In genomic region chr15:63593705-63594671, GRCh38 we compare ENCODE assay signal across 11 cellular contexts. TPM values are rescaled to one million over a fixed set of nuclear protein-coding genes. Genes with fewer than 3 reads are reported as not detected.
A peak's percentile ranks its signal among the peaks of the same experiment; 100 is the strongest.
DNase-seq lines count a peak whose midpoint lies in the region; ATAC-seq, FAIRE-seq and TF ChIP-seq lines count a peak whose summit lies in the region.
"Had no signal": no experiment of that assay in that cellular context is flagged by ENCODE, and none has a peak within 500 bp of the region (broad histone marks: within the 10 kb centered on the region; RNA-seq: fewer than 3 reads in every experiment).

No MANE protein-coding gene starts in this region.

- in situ Hi-C loops in K562 (cut with MboI), result loop anchor here (10.0 kb wide), 1 partner anchor 299 kb away; no protein-coding TSS in a partner anchor

- peaks cover 3% of the 10 kb centered on the region for H3K36me3 Mint-ChIP-seq in IgD-negative memory B cell

- 86% methylated on average over 9 of the region's 9 CpGs for WGBS in A549 (ENCODE audit: missing lambda C conversion rate)
- WGBS in K562 (ENCODE audit: insufficient coverage, low coverage, missing lambda C conversion rate), result 79% methylated on average over 9 of the region's 9 CpGs

- no peaks in the 10 kb centered on the region for H3K79me2 ChIP-seq in K562 (ENCODE audit: control insufficient read depth, insufficient read depth, low read length)

- POLR2A ChIA-PET in A549 (lab: Yijun Ruan, JAX) (interaction anchor here (1.1 kb wide), 1 partner anchor 10 kb away, joined by 3 read pairs; no protein-coding TSS in a partner anchor), K562 (lab: Yijun Ruan, JAX) (interaction anchor here (1.0 to 1.2 kb wide), 2 partner anchors 13 to 69 kb away, joined by 3 read pairs; no protein-coding TSS in a partner anchor)

- TF ChIP-seq RAD21 in A549 (conservative IDR thresholded peaks at IDR 0.05 in 1 of 2, IDR thresholded peaks at IDR 0.05 in 1 of 2) (no peak), K562 (CRISPR knock-in tag; conservative IDR thresholded peaks at IDR 0.05 in 1 of 2, IDR thresholded peaks at IDR 0.05 in 1 of 2) (no peak)

- TF ChIP-seq EP300 in A549 (IDR thresholded peaks at IDR 0.05) (no peak), K562 (IDR thresholded peaks at IDR 0.05; ENCODE audit: low read length) (no peak)

- H3K9me1 ChIP-seq in K562 (ENCODE audit: control insufficient read depth, insufficient read depth, low read length), result no peaks in the 10 kb centered on the region

- BruUV-seq in K562 (replicated peaks; lab: Mats Ljungman, UMichigan), result no TSS peak

- peaks cover 4% of the 10 kb centered on the region; the same call in 1 of the 3 replicates for H3K4me1 ChIP-seq in A549
- H3K4me1 ChIP-seq in K562 (replicated peaks in 1 of 2; ENCODE audit: control insufficient read depth in 2 of 2, insufficient read depth in 2 of 2, low read length in 2 of 2), result peaks cover 0 to 6% of the 10 kb centered on the region in 2 experiments; a peak in 1 of 5 replicates
- H3K4me1 ChIP-seq in Peyer's patch, result peaks cover 0 to 34% (median 4%) of the 10 kb centered on the region in 4 donors
- H3K4me1 ChIP-seq: BE2C had no signal

- peaks cover 31 to 56% (median 45%) of the 10 kb centered on the region in 3 donors for H3K4me1 Mint-ChIP-seq in IgD-negative memory B cell

- peak overlapping the region in 3 of 4 donors; percentile 28 to 64 (median 53) for H3K4me3 Mint-ChIP-seq in IgD-negative memory B cell

- H3K27me3 ChIP-seq in K562 (ENCODE audit: control insufficient read depth in 2 of 2, insufficient read depth in 2 of 2, low read length in 2 of 2), result no peaks in the 10 kb centered on the region
- no peaks in the 10 kb centered on the region for H3K27me3 ChIP-seq in Peyer's patch
- H3K27me3 ChIP-seq: BE2C had no signal

- FAIRE-seq in A549 (lab: Jason Lieb, UNC) (no peak), K562 (lab: Jason Lieb, UNC) (peak; percentile 77), frontal cortex (lab: Jason Lieb, UNC) (no peak)

- H3K27ac Mint-ChIP-seq in IgD-negative memory B cell, result peak overlapping the region; percentile 61 to 96 (median 87)

- ATAC-seq in A549 (no peak), K562 (peak; percentile 25)

- H3K4me3 ChIP-seq in A549 (no peak overlapping the region), K562 (no peak overlapping the region), Peyer's patch (no peak overlapping the region)

- no peak overlapping the region for H3K27ac ChIP-seq in A549
- H3K27ac ChIP-seq in K562 (ENCODE audit: extremely low read depth, low read depth, low read length), result no peak overlapping the region
- H3K27ac ChIP-seq in Peyer's patch, result peak overlapping the region in 1 of 4 donors; percentile 53

- H3K4me2 ChIP-seq in A549 (no peak overlapping the region), K562 (ENCODE audit: insufficient read depth, low read length) (no peak overlapping the region)

- H4K20me1 ChIP-seq in K562 (replicated peaks; ENCODE audit: control insufficient read depth, insufficient read depth, low read length), result no peaks in the 10 kb centered on the region

- no peaks in the 10 kb centered on the region for H3K9me3 ChIP-seq in A549
- H3K9me3 ChIP-seq in K562 (replicated peaks; ENCODE audit: control insufficient read depth, insufficient read depth, low read depth, low read length), result no peaks in the 10 kb centered on the region
- H3K9me3 ChIP-seq in Peyer's patch, result no peaks in the 10 kb centered on the region
- H3K9me3 ChIP-seq: BE2C had no signal

- H3K36me3 ChIP-seq in K562 (ENCODE audit: control insufficient read depth, insufficient read depth, low read length) (peaks cover 50% of the 10 kb centered on the region), Peyer's patch (peaks cover 0 to 48% (median 2%) of the 10 kb centered on the region in 3 donors)

- H3K9ac ChIP-seq in K562 (ENCODE audit: insufficient read depth in 1 of 2, low read depth in 2 of 2, low read length in 2 of 2), result no peak overlapping the region

- DNase-seq in A549 (ENCODE audit: low read depth in 1 of 2, low spot score in 1 of 2), result no peak
- DNase-seq in K562 (ENCODE audit: extremely low read depth in 1 of 4, low spot score in 3 of 4), result peak in 1 of 4 experiments; percentile 21
- DNase-seq in renal cortical epithelial cell (ENCODE audit: low read depth), result peak; percentile 56
- no peak for DNase-seq in CD1c-positive myeloid dendritic cell (ENCODE audit: extremely low spot score)
- no peak for DNase-seq in frontal cortex (ENCODE audit: low spot score in 2 of 2)
- no peak for DNase-seq in cerebellar nuclear complex (lab: John Stamatoyannopoulos, UW)
- no peak for DNase-seq in Peyer's patch
- DNase-seq: BE2C; effector memory CD4-positive, alpha-beta T cell; NCI-H1417 had no signal

- CTCF ChIA-PET in A549 (lab: Yijun Ruan, JAX) (interaction anchor here (0.7 to 10.7 kb wide), 10 partner anchors 8 to 286 kb away, joined by 3 to 185 read pairs (median 4); no protein-coding TSS in a partner anchor), K562 (lab: Yijun Ruan, JAX; ENCODE audit: low intra/inter-chr PET ratio) (no interaction called here)

- TF ChIP-seq CTCF in A549 (IDR thresholded peaks at IDR 0.05), result no peak
- TF ChIP-seq CTCF in K562 (IDR thresholded peaks at IDR 0.05 in 2 of 3, conservative IDR thresholded peaks at IDR 0.05 in 1 of 3; ENCODE audit: insufficient read depth in 2 of 3, low read depth in 1 of 3, low read length in 3 of 3), result no peak
- no peak for TF ChIP-seq CTCF in Peyer's patch (IDR thresholded peaks at IDR 0.05)

- intact Hi-C loops in K562 (cut with micrococcal nuclease), result no loop called here

- H3K27me3 Mint-ChIP-seq in IgD-negative memory B cell, result no peaks in the 10 kb centered on the region

- H2AFZ ChIP-seq in K562 (ENCODE audit: low read depth, low read length), result no peak overlapping the region

- TF ChIP-seq POLR2A in A549 (IDR thresholded peaks at IDR 0.05; ENCODE audit: low read length) (no peak), K562 (conservative IDR thresholded peaks at IDR 0.05) (no peak), Peyer's patch (IDR thresholded peaks at IDR 0.05) (no peak)

- no peaks in the 10 kb centered on the region for H3K9me3 Mint-ChIP-seq in IgD-negative memory B cell

TF ChIP-seq in A549, 52 proteins besides CTCF, POLR2A, EP300 and RAD21 (continues in another document):
- TF ChIP-seq CBX8 (IDR thresholded peaks at IDR 0.05) (no peak), GATA3 (IDR thresholded peaks at IDR 0.05; ENCODE audit: borderline replicate concordance) (0 out of 2 replicates have a peak, but pooled peaks have one; percentile 6), FOXS1 (CRISPR knock-in tag; IDR thresholded peaks at IDR 0.05) (no peak), E2F6 (IDR thresholded peaks at IDR 0.05; ENCODE audit: borderline replicate concordance, low read depth) (no peak), EHMT2 (IDR thresholded peaks at IDR 0.05; ENCODE audit: low read depth) (no peak), HDAC2 (IDR thresholded peaks at IDR 0.05) (no peak)

TF ChIP-seq in K562, 482 proteins besides CTCF, POLR2A, EP300 and RAD21:
- TF ChIP-seq SRSF9 (IDR thresholded peaks at IDR 0.05; ENCODE audit: borderline replicate concordance, low read depth, low read length), result no peak
- TF ChIP-seq MEIS2 (IDR thresholded peaks at IDR 0.05; ENCODE audit: partially characterized antibody), result peak; percentile 23
- 0 out of 2 replicates have a peak, but pooled peaks have one; percentile 2 for TF ChIP-seq CBFA2T2 (conservative IDR thresholded peaks at IDR 0.05)
- TF ChIP-seq JUNB (CRISPR knock-in tag; conservative IDR thresholded peaks at IDR 0.05), result 0 out of 2 replicates have a peak, but pooled peaks have one; percentile 25
- peak; percentile 68 for TF ChIP-seq ATF3 (IDR thresholded peaks at IDR 0.05)
- no peak for TF ChIP-seq ATF3 (CRISPR knock-in tag; conservative IDR thresholded peaks at IDR 0.05)

RNA-seq across cellular contexts. Expression of gene FBXL22, which starts 3.2 kb away (rescaled TPM):
- polyA plus RNA-seq in A549 (2011; rRNA removed) (0.09 and 0.18 TPM in 2 replicates), A549 (2017; fragmentation: RNase III; extraction: RNeasy Plus Mini Kit Qiagen cat#74134 plus additional on column Dnase treatment) (0.13 to 0.23 TPM (median 0.18 TPM) in 3 replicates), IgD-negative memory B cell (0.73 TPM), K562 (2011; rRNA removed) (not detected in 2 replicates), K562 (2014; fragmentation: Illumina TruSeq; extraction: Trizol) (not detected in 2 replicates), K562 (2014; fragmentation: Nextera tagmentation; extraction: Ambion mirVana) (not detected), K562 (2014; rRNA removed) (not detected in 2 replicates)
- 0.28 and 0.29 TPM in 2 replicates for polyA plus RNA-seq in A549 (2012; cell fraction: cytosol; rRNA removed)
- 0.41 and 0.49 TPM in 2 replicates for polyA plus RNA-seq in A549 (2012; cell fraction: nucleus; rRNA removed)
- polyA minus RNA-seq in A549 (2011; rRNA and poly(A)+ RNA removed), result 0.33 and 0.78 TPM in 2 replicates
- total RNA-seq in K562 (2011; cell fraction: chromatin; rRNA removed; ENCODE audit: low replicate concordance), result 0.35 TPM in 1 of 2 replicates, not detected in the other
- total RNA-seq in K562 (2011; cell fraction: nucleolus; rRNA removed), result 0.33 and 0.39 TPM in 2 replicates
- total RNA-seq in K562 (2011; cell fraction: nucleoplasm; rRNA removed), result 0.81 TPM in 1 of 2 replicates, not detected in the other
- total RNA-seq in K562 (2014; rRNA removed) (not detected in 2 replicates), K562 (2014; rRNA removed; fragmentation: Illumina TruSeq; extraction: Trizol) (not detected in 2 replicates), K562 (2015; rRNA removed; fragmentation: Illumina TruSeq; extraction: Trizol) (not detected in 2 replicates), K562 (2021) (not detected in 2 replicates), renal cortical epithelial cell (0.45 TPM in 1 of 2 replicates, not detected in the other), frontal cortex (0.82 TPM), Peyer's patch (1 to 10 TPM in 1 of 4 donors, not detected in 3; 1.1 TPM)
- polyA plus RNA-seq in K562 (2011; cell fraction: cytosol; rRNA removed), result not detected in 2 replicates
- polyA plus RNA-seq in K562 (2011; cell fraction: nucleus; rRNA removed), result 0.04 and 0.17 TPM in 2 replicates
- polyA plus RNA-seq in K562 (2012), result 0.07 and 0.14 TPM in 2 replicates
- polyA minus RNA-seq in K562 (2011; rRNA and poly(A)+ RNA removed), result not detected in 2 replicates
- not detected in 2 replicates for polyA minus RNA-seq in K562 (2011; cell fraction: cytosol; rRNA and poly(A)+ RNA removed)
- polyA minus RNA-seq in K562 (2011; cell fraction: nucleus; rRNA and poly(A)+ RNA removed), result 0.22 and 0.27 TPM in 2 replicates

Comparison
In these comparisons a context has a peak if more than half of its experiments do, and no peak if none do; other contexts are left out.
1. Of the 35 proteins assayed by ChIP-seq in both K562 and A549: peak only in K562: JUNB; only in A549: none; in both: none; in neither: 33; mixed calls (peak in some experiments, not most) for 1.